ENCODE assay signal across 25 cellular contexts in the genomic region with DNA sequence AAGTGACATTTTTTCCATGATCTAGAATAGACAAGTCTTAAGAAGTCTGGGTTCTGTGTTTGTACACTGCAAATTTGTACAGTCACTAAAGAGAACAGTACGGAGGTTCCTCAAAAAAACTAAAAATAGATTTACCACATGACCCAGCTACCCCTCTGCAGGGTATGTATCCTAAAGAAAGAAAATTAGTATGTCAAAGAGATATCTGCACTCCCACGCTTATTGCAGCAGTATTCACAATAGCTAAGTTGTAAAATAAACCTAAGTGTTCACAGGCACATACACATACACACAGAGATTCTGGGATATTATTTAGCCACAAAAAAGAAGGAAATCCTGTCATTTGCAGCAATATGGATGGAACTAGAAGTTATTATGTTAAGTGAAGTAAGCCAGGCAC.
"Had no signal": no experiment of that assay in that cellular context is flagged by ENCODE, and none has a peak within 500 bp of the region (broad histone marks: within the 10 kb centered on the region; RNA-seq: fewer than 3 reads in every experiment).

No MANE protein-coding gene starts in this region.

- H3K27me3 Mint-ChIP-seq: activated CD4-positive, alpha-beta memory T cell treated with anti-CD3 and anti-CD28 coated beads for 36 hours; activated CD4-positive, alpha-beta T cell treated with anti-CD3 and anti-CD28 coated beads, Interleukin-2, amount 10 ng/mL, durations not matched to agents 24 days and 14 days had no signal

- H3K27ac Mint-ChIP-seq: activated CD4-positive, alpha-beta memory T cell treated with anti-CD3 and anti-CD28 coated beads for 36 hours; activated CD4-positive, alpha-beta T cell treated with anti-CD3 and anti-CD28 coated beads, Interleukin-2, amount 10 ng/mL, durations not matched to agents 24 days and 14 days; activated naive CD4-positive, alpha-beta T cell treated with anti-CD3 and anti-CD28 coated beads, Interleukin-2, amount 50 U/mL, for 72 hours; T-helper 2 cell treated with Interferon-gamma antibody and Interleukin-4, amounts not matched to agents 5 μg/mL and 100 μg/mL, for 36 hours; WTC11 had no signal

- H3K4me3 Mint-ChIP-seq: activated CD4-positive, alpha-beta memory T cell treated with anti-CD3 and anti-CD28 coated beads for 36 hours; activated CD4-positive, alpha-beta T cell treated with anti-CD3 and anti-CD28 coated beads, Interleukin-2, amount 10 ng/mL, durations not matched to agents 24 days and 14 days; activated T-cell treated with anti-CD3 and anti-CD28 coated beads, Interleukin-2, amount 50 U/mL, for 4 hours; T-helper 2 cell treated with Interferon-gamma antibody and Interleukin-4, amounts not matched to agents 5 μg/mL and 100 μg/mL, for 36 hours; WTC11 had no signal

- H3K36me3 Mint-ChIP-seq: activated CD4-positive, alpha-beta memory T cell treated with anti-CD3 and anti-CD28 coated beads for 36 hours; activated naive CD4-positive, alpha-beta T cell treated with anti-CD3 and anti-CD28 coated beads, Interleukin-2, amount 50 U/mL, for 72 hours; WTC11 had no signal

- DNase-seq: activated CD4-positive, alpha-beta memory T cell treated with anti-CD3 and anti-CD28 coated beads for 36 hours; activated CD4-positive, alpha-beta T cell treated with anti-CD3 and anti-CD28 coated beads for 1 hour; activated CD4-positive, alpha-beta T cell treated with anti-CD3 and anti-CD28 coated beads, Interleukin-2, amount 10 ng/mL, durations not matched to agents 24 days and 14 days; activated CD8-positive, alpha-beta memory T cell treated with anti-CD3 and anti-CD28 coated beads for 24 hours; activated effector memory CD4-positive, alpha-beta T cell treated with anti-CD3 and anti-CD28 coated beads, Interleukin-2, amount 50 U/mL, for 16 hours; activated naive CD4-positive, alpha-beta T cell treated with Interleukin-2 at 50 U/mL for 16 hours; activated T-cell treated with anti-CD3 and anti-CD28 coated beads, Interleukin-2, amount 50 U/mL, for 4 hours; amygdala; brain microvascular endothelial cell; NCI-H1048; NCI-H146; NCI-H187 treated with DMSO at 0.1 percent for 48 hours; NCI-H2081 treated with DMSO at 0.1 percent for 48 hours; NCI-H446 treated with DMSO at 0.1 percent for 48 hours; NCI-H526; NCI-H82; NK-92 treated with Interleukin-12 subunit alpha and Interleukin-12 subunit beta, amount 100 ng/mL, for 24 hours; Peyer's patch; SHP77; SW 1271 had no signal

- FAIRE-seq: astrocyte, K562 had no signal

- H3K9me3 Mint-ChIP-seq: activated CD4-positive, alpha-beta T cell treated with anti-CD3 and anti-CD28 coated beads, Interleukin-2, amount 10 ng/mL, durations not matched to agents 24 days and 14 days had no signal

- H3K4me1 Mint-ChIP-seq: activated CD4-positive, alpha-beta T cell treated with anti-CD3 and anti-CD28 coated beads, Interleukin-2, amount 10 ng/mL, durations not matched to agents 24 days and 14 days; WTC11 had no signal
